ENCODE assay signal across 20 cellular contexts in genomic region chr11:85822814-85823213, GRCh38. TPM values are rescaled to one million over a fixed set of nuclear protein-coding genes. Genes with fewer than 3 reads are reported as not detected.
A peak's percentile ranks its signal among the peaks of the same experiment; 100 is the strongest.
DNase-seq lines count a peak whose midpoint lies in the region; ATAC-seq, FAIRE-seq and TF ChIP-seq lines count a peak whose summit lies in the region.
"Had no signal": no experiment of that assay in that cellular context is flagged by ENCODE, and none has a peak within 500 bp of the region (broad histone marks: within the 10 kb centered on the region; RNA-seq: fewer than 3 reads in every experiment).

No MANE protein-coding gene starts in this region.

- peaks cover 12% of the 10 kb centered on the region for H3K9me3 Mint-ChIP-seq in astrocyte (ENCODE audit: unreplicated experiment)
- H3K9me3 Mint-ChIP-seq: activated naive CD4-positive, alpha-beta T cell treated with anti-CD3 and anti-CD28 coated beads, Interleukin-2, amount 50 U/mL, for 24 hours; CD4-positive, CD25-positive, alpha-beta regulatory T cell had no signal

- no peak for FAIRE-seq in astrocyte (lab: Jason Lieb, UNC)

- peak overlapping the region; percentile 43 for H3K27ac Mint-ChIP-seq in astrocyte (ENCODE audit: unreplicated experiment)
- H3K27ac Mint-ChIP-seq: activated naive CD4-positive, alpha-beta T cell treated with anti-CD3 and anti-CD28 coated beads, Interleukin-2, amount 50 U/mL, for 24 hours had no signal

- H3K36me3 ChIP-seq in astrocyte (ENCODE audit: insufficient read depth, low read length) (no peaks in the 10 kb centered on the region), kidney epithelial cell (ENCODE audit: control insufficient read depth, insufficient read depth, low read length) (no peaks in the 10 kb centered on the region), upper lobe of left lung (no peaks in the 10 kb centered on the region)
- H3K36me3 ChIP-seq: neutrophil, sigmoid colon had no signal

- peaks cover 18% of the 10 kb centered on the region for H3K4me1 ChIP-seq in astrocyte (ENCODE audit: insufficient read depth, low read length)
- H3K4me1 ChIP-seq in upper lobe of left lung: peaks cover 0 to 13% (median 9%) of the 10 kb centered on the region in 4 donors

- TF ChIP-seq EP300 in upper lobe of left lung (IDR thresholded peaks at IDR 0.05): no peak

- H3K4me3 Mint-ChIP-seq in astrocyte (ENCODE audit: unreplicated experiment): no peak overlapping the region
- H3K4me3 Mint-ChIP-seq: activated naive CD4-positive, alpha-beta T cell treated with anti-CD3 and anti-CD28 coated beads, Interleukin-2, amount 50 U/mL, for 24 hours had no signal

- no peaks in the 10 kb centered on the region for H3K27me3 Mint-ChIP-seq in astrocyte (ENCODE audit: low read depth, unreplicated experiment)
- H3K27me3 Mint-ChIP-seq: activated naive CD4-positive, alpha-beta T cell treated with anti-CD3 and anti-CD28 coated beads, Interleukin-2, amount 50 U/mL, for 24 hours; CD4-positive, CD25-positive, alpha-beta regulatory T cell had no signal

- ATAC-seq in upper lobe of left lung (ENCODE audit: low FRiP score in 2 of 2) (no peak), HG03025 (IDR thresholded peaks at IDR 0.05; ENCODE audit: low FRiP score, unreplicated experiment) (no peak)

- no peaks in the 10 kb centered on the region for H4K20me1 ChIP-seq in astrocyte (ENCODE audit: insufficient read depth, low read length)

- H3K9me3 ChIP-seq in astrocyte (ENCODE audit: insufficient read depth, low read depth, low read length) (no peaks in the 10 kb centered on the region), upper lobe of left lung (no peaks in the 10 kb centered on the region)
- H3K9me3 ChIP-seq: neutrophil, sigmoid colon had no signal

- H3K36me3 Mint-ChIP-seq in astrocyte (ENCODE audit: low read depth, unreplicated experiment): peaks cover 3% of the 10 kb centered on the region
- H3K36me3 Mint-ChIP-seq: CD4-positive, CD25-positive, alpha-beta regulatory T cell had no signal

- no peak overlapping the region for H3K4me2 ChIP-seq in astrocyte (ENCODE audit: low read length)

- no peak for TF ChIP-seq POLR2A in upper lobe of left lung (IDR thresholded peaks at IDR 0.05)

- H3K79me2 ChIP-seq in astrocyte (ENCODE audit: insufficient read depth, low read length): no peaks in the 10 kb centered on the region

- DNase-seq in COLO829 (ENCODE audit: low spot score) (peak; percentile 18), HS-27A (ENCODE audit: low read depth) (peak; percentile 63), astrocyte (ENCODE audit: low read depth) (peak; percentile 70), kidney epithelial cell (ENCODE audit: low read depth) (peak; percentile 45), upper lobe of left lung (no peak), NCI-H345 (lab: John Stamatoyannopoulos, UW) (no peak), epidermal melanocyte (ENCODE audit: insufficient read length, low spot score) (no peak)
- DNase-seq: CD4-positive, CD25-positive, alpha-beta regulatory T cell; hypothalamus; NCI-H2029; NCI-H774; SHP77; sigmoid colon; stimulated activated naive CD4-positive, alpha-beta T cell treated with Interleukin-2 at 50 U/mL for 16 hours had no signal

- H3K9ac ChIP-seq in astrocyte (ENCODE audit: low read length): no peak overlapping the region

- 92 to 93% methylated on average over 3 of the region's 3 CpGs for WGBS in upper lobe of left lung, 2 donors

- H3K27me3 ChIP-seq in astrocyte (ENCODE audit: insufficient read depth, low read length): no peaks in the 10 kb centered on the region
- H3K27me3 ChIP-seq in kidney epithelial cell (ENCODE audit: control insufficient read depth, insufficient read depth, low read length): no peaks in the 10 kb centered on the region
- no peaks in the 10 kb centered on the region for H3K27me3 ChIP-seq in upper lobe of left lung
- H3K27me3 ChIP-seq: neutrophil, sigmoid colon had no signal

- no peak overlapping the region for H2AFZ ChIP-seq in astrocyte (ENCODE audit: low read depth, low read length)

- TF ChIP-seq CTCF in astrocyte (IDR thresholded peaks at IDR 0.05; ENCODE audit: insufficient read depth, low read depth, low read length) (no peak), kidney epithelial cell (IDR thresholded peaks at IDR 0.05; ENCODE audit: insufficient read depth, low read length, poor library complexity, severe bottlenecking) (no peak), upper lobe of left lung (IDR thresholded peaks at IDR 0.05) (no peak)

- H3K27ac ChIP-seq in astrocyte (ENCODE audit: low read depth, low read length): no peak overlapping the region
- H3K27ac ChIP-seq in upper lobe of left lung: no peak overlapping the region
- H3K27ac ChIP-seq: epithelial cell of prostate, neutrophil, sigmoid colon had no signal

- H3K4me1 Mint-ChIP-seq in astrocyte (ENCODE audit: low read depth, unreplicated experiment): peaks cover 25% of the 10 kb centered on the region

- H3K4me3 ChIP-seq in astrocyte (ENCODE audit: insufficient read depth, low read depth, low read length): no peak overlapping the region
- H3K4me3 ChIP-seq in kidney epithelial cell (ENCODE audit: low read depth, low read length): no peak overlapping the region
- no peak overlapping the region for H3K4me3 ChIP-seq in upper lobe of left lung
- H3K4me3 ChIP-seq: sigmoid colon had no signal

RNA-seq across cellular contexts. Expression of gene SYTL2, which starts 11.9 kb away (rescaled TPM):
- total RNA-seq in astrocyte (35.2 and 36.9 TPM in 2 replicates), kidney epithelial cell (7.5 and 10.5 TPM in 2 replicates), upper lobe of left lung (10 to 100 TPM; 11.9 to 52.7 (median 20.1) TPM)

RNA-seq across cellular contexts. Expression of gene CCDC83, which starts 32.4 kb away (rescaled TPM):
- total RNA-seq in astrocyte (not detected in 2 replicates), kidney epithelial cell (not detected in 2 replicates), upper lobe of left lung (not detected)
- total RNA-seq: CD4-positive, CD25-positive, alpha-beta regulatory T cell; cerebellum; lung microvascular endothelial cell; sigmoid colon had no signal

Comparison
In these comparisons a context has a peak if more than half of its experiments do, and no peak if none do; other contexts are left out.
1. DNase-seq: peak in COLO829 (single experiment), HS-27A (single experiment), astrocyte (single experiment) and kidney epithelial cell (single experiment); none in upper lobe of left lung (0 of 2), NCI-H345 (single experiment) and epidermal melanocyte (single experiment).